In genomic region chr15:52228928-52229327, GRCh38 we compare ENCODE assay signal across 2 cellular contexts.
TF ChIP-seq lines count a peak whose summit lies in the region.

No MANE protein-coding gene starts in this region.

TF ChIP-seq in GM12891, 5 proteins besides CTCF, POLR2A, EP300 and RAD21 (continued from another document):
- TF ChIP-seq POU2F2 (IDR thresholded peaks at IDR 0.05; ENCODE audit: low read depth, low read length): no peak
TF ChIP-seq in GM12891: peak in this region for 1.

TF ChIP-seq in H1, 55 proteins besides CTCF, POLR2A, EP300 and RAD21:
- TF ChIP-seq GTF2F1 (IDR thresholded peaks at IDR 0.05; ENCODE audit: borderline replicate concordance, low read depth, low read length) (no peak), CBX8 (IDR thresholded peaks at IDR 0.05; ENCODE audit: borderline replicate concordance, low read depth, low read length) (no peak), ATF3 (IDR thresholded peaks at IDR 0.05; ENCODE audit: insufficient read depth, low read depth, low read length) (no peak), SUZ12 (IDR thresholded peaks at IDR 0.05; ENCODE audit: low read length) (no peak), POLR2AphosphoS5 (IDR thresholded peaks at IDR 0.05; ENCODE audit: low read depth, low read length) (no peak), TCF12 (IDR thresholded peaks at IDR 0.05; ENCODE audit: low read depth, low read length) (no peak), SRF (IDR thresholded peaks at IDR 0.05; ENCODE audit: low read depth, low read length) (no peak), EGR1 (IDR thresholded peaks at IDR 0.05; ENCODE audit: borderline replicate concordance, low read depth, low read length) (no peak), ZNF274 (IDR thresholded peaks at IDR 0.05; ENCODE audit: borderline replicate concordance, extremely low read depth, low read length) (no peak), BACH1 (IDR thresholded peaks at IDR 0.05; ENCODE audit: low read length) (no peak), SP2 (IDR thresholded peaks at IDR 0.05; ENCODE audit: low read length) (no peak), YY1 (IDR thresholded peaks at IDR 0.05; ENCODE audit: low read depth, low read length) (no peak), SAP30 (IDR thresholded peaks at IDR 0.05; ENCODE audit: insufficient read depth, insufficient replicate concordance, low read length) (no peak), NRF1 (IDR thresholded peaks at IDR 0.05; ENCODE audit: low read depth, low read length) (no peak), TAF7 (optimal IDR thresholded peaks at IDR 0.05; ENCODE audit: borderline replicate concordance, low read depth, low read length) (no peak), ASH2L (IDR thresholded peaks at IDR 0.05; ENCODE audit: low read length) (no peak)
